Comparison of ENCODE assay signal across 8 cellular contexts in the genomic region with DNA sequence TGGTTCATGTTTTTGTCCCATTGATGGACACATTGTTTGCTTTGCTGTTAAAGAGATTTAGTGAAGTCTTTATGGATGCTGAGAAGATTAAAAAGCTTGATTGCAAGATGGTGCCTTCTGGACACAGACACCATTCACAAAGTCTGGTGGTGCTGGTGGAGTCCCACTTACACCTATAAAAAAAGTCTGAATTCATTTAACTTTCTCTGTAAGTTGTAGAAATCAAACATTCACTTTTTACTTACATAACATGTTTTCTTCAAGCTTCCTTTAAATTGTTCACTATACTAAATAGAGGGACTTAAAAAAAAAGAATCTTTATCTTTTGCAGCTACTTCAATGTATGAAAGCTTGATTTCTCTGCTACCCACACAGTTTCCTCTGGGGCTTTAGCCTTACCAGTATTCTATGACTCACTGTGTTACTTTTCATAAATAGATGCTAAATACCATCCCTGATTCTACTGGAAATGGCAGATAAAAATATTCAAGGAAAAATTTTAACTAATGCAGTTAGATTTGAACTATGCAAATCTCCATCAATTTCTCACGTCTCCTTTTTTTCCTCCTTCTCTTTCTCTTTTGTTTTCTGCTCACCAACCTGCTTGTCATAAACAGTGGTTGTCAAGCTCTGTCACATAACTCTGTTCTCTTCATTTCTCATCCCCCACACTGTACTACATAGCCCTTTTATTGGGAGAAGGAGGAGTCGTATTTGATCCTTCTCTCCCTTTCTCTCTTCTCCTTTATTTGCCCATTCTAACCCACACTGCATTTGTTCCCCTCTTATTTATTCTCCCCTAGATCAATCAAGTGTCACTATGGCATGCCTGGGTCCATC.
DNase-seq lines count a peak whose midpoint lies in the region; ATAC-seq and TF ChIP-seq lines count a peak whose summit lies in the region.

No MANE protein-coding gene starts in this region.

- H3K4me3 ChIP-seq in neural progenitor cell (no peak overlapping the region), BE2C (ENCODE audit: low read depth, low read length) (no peak overlapping the region)

- no peak for DNase-seq in activated naive CD4-positive, alpha-beta T cell treated with anti-CD3 and anti-CD28 coated beads, Interleukin-2, amount 50 U/mL, for 72 hours (ENCODE audit: low spot score in 2 of 2)
- DNase-seq in neural progenitor cell (ENCODE audit: low spot score) (no peak), Kasumi-1 (lab: John Stamatoyannopoulos, UW) (no peak), cerebellum (ENCODE audit: low spot score) (no peak), BE2C (no peak)
- no peak for DNase-seq in activated CD4-positive, alpha-beta T cell treated with anti-CD3 and anti-CD28 coated beads for 1 hour

- H3K4me1 ChIP-seq in neural progenitor cell: peaks cover 23% of the 10 kb centered on the region
- H3K4me1 ChIP-seq in BE2C: peaks cover 31% of the 10 kb centered on the region

- no peak for TF ChIP-seq CTCF in neural progenitor cell (IDR thresholded peaks at IDR 0.05)
- no peak for TF ChIP-seq CTCF in BE2C (IDR thresholded peaks at IDR 0.05; ENCODE audit: low read depth, low read length)

- no peaks in the 10 kb centered on the region for H3K27me3 Mint-ChIP-seq in neural progenitor cell (ENCODE audit: insufficient read depth, low read depth)

- H3K36me3 Mint-ChIP-seq in activated naive CD4-positive, alpha-beta T cell treated with anti-CD3 and anti-CD28 coated beads, Interleukin-2, amount 50 U/mL, for 72 hours: peaks cover 17 to 22% of the 10 kb centered on the region in 2 donors
- H3K36me3 Mint-ChIP-seq in neural progenitor cell: no peaks in the 10 kb centered on the region

- H3K36me3 ChIP-seq in neural progenitor cell (no peaks in the 10 kb centered on the region), BE2C (no peaks in the 10 kb centered on the region)

- ATAC-seq in GM18867 (IDR thresholded peaks at IDR 0.05; ENCODE audit: unreplicated experiment) (peak; percentile 55), HG02885 (IDR thresholded peaks at IDR 0.05; ENCODE audit: poor library complexity, unreplicated experiment) (peak; percentile 58)
- peak; percentile 62 to 64 for ATAC-seq in activated naive CD4-positive, alpha-beta T cell treated with anti-CD3 and anti-CD28 coated beads, Interleukin-2, amount 50 U/mL, for 72 hours

- H3F3A ChIP-seq in neural progenitor cell (ENCODE audit: low read depth): no peaks in the 10 kb centered on the region

- H3K9ac ChIP-seq in neural progenitor cell: no peak overlapping the region

- no peak overlapping the region for H3K27ac ChIP-seq in neural progenitor cell

- H3K4me2 ChIP-seq in neural progenitor cell: no peak overlapping the region

- H3K4me1 Mint-ChIP-seq in neural progenitor cell: peaks cover 32% of the 10 kb centered on the region

- peak overlapping the region; percentile 42 for H2AFZ ChIP-seq in neural progenitor cell (replicated peaks)

- no peaks in the 10 kb centered on the region for H3K27me3 ChIP-seq in neural progenitor cell
- H3K27me3 ChIP-seq in BE2C: no peaks in the 10 kb centered on the region

- H4K20me1 ChIP-seq in neural progenitor cell (ENCODE audit: low read depth): no peaks in the 10 kb centered on the region

- no peaks in the 10 kb centered on the region for H3K9me3 ChIP-seq in neural progenitor cell (ENCODE audit: low read depth)
- H3K9me3 ChIP-seq in BE2C: no peaks in the 10 kb centered on the region

- H3K27ac Mint-ChIP-seq in activated naive CD4-positive, alpha-beta T cell treated with anti-CD3 and anti-CD28 coated beads, Interleukin-2, amount 50 U/mL, for 72 hours: peak overlapping the region; percentile 96
- no peak overlapping the region for H3K27ac Mint-ChIP-seq in neural progenitor cell

- H3K4me3 Mint-ChIP-seq in neural progenitor cell: no peak overlapping the region

- H3K79me2 ChIP-seq in neural progenitor cell (ENCODE audit: low read depth): no peaks in the 10 kb centered on the region

- H3K9me3 Mint-ChIP-seq in activated naive CD4-positive, alpha-beta T cell treated with anti-CD3 and anti-CD28 coated beads, Interleukin-2, amount 50 U/mL, for 72 hours: peaks cover 4 to 11% of the 10 kb centered on the region in 2 donors
- H3K9me3 Mint-ChIP-seq in neural progenitor cell: no peaks in the 10 kb centered on the region
